In the genomic region with DNA sequence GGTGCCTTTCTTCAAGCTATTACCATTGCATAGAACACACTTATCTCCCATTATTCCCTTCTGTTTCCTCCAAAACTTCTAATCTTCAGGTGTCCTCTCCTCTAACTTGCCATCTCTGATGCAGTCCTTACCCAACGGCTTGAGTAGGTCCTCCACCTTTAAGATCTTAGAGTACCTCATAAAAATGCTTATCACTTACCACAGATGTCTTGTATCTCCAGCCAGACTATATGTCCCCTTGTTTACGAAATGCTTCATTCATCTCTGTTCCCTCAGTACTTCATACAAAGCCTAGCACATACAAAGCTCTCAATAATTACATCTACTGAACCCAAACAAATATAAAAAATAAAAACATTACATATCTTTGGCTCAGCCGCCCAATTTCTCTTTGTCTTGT, we compare ENCODE assay signal across 30 cellular contexts.
"Had no signal": no experiment of that assay in that cellular context is flagged by ENCODE, and none has a peak within 500 bp of the region (broad histone marks: within the 10 kb centered on the region; RNA-seq: fewer than 3 reads in every experiment).

No MANE protein-coding gene starts in this region.

- H3K4me1 ChIP-seq: esophagus muscularis mucosa, foreskin keratinocyte, heart left ventricle had no signal

- H3K4me1 Mint-ChIP-seq: activated CD4-positive, alpha-beta memory T cell treated with anti-CD3 and anti-CD28 coated beads, Interleukin-2, amount 10 ng/mL, durations not matched to agents 7 days and 5 days; activated CD4-positive, alpha-beta T cell treated with anti-CD3 and anti-CD28 coated beads, Interleukin-2, amount 10 ng/mL, durations not matched to agents 7 days and 5 days; activated naive CD4-positive, alpha-beta T cell treated with anti-CD3 and anti-CD28 coated beads, Interleukin-2, amount 10 ng/mL, durations not matched to agents 7 days and 5 days; central memory CD8-positive, alpha-beta T cell had no signal

- H3K4me3 ChIP-seq: coronary artery, dorsolateral prefrontal cortex, esophagus muscularis mucosa, gastrocnemius medialis, heart left ventricle had no signal

- H3K4me3 Mint-ChIP-seq: activated CD4-positive, alpha-beta memory T cell treated with anti-CD3 and anti-CD28 coated beads, Interleukin-2, amount 10 ng/mL, durations not matched to agents 7 days and 5 days; activated CD4-positive, alpha-beta T cell treated with anti-CD3 and anti-CD28 coated beads, Interleukin-2, amount 10 ng/mL, durations not matched to agents 7 days and 5 days; activated naive CD4-positive, alpha-beta T cell treated with anti-CD3 and anti-CD28 coated beads, Interleukin-2, amount 10 ng/mL, durations not matched to agents 7 days and 5 days; activated naive CD8-positive, alpha-beta T cell treated with anti-CD3 and anti-CD28 coated beads, Interleukin-2, amount 10 ng/mL, durations not matched to agents 7 days and 5 days; activated T-cell treated with anti-CD3 and anti-CD28 coated beads, Interleukin-2, amount 50 U/mL, for 24 hours; activated T-cell treated with anti-CD3 and anti-CD28 coated beads, Interleukin-2, amount 50 U/mL, for 72 hours; central memory CD8-positive, alpha-beta T cell; dendritic cell treated with granulocyte-macrophage colony-stimulating factor and Interleukin-4, amounts not matched to agents 40 ng/mL and 50 ng/mL, for 4 days; endodermal cell had no signal

- H3K9me3 ChIP-seq: esophagus muscularis mucosa, gastrocnemius medialis, heart left ventricle had no signal

- H3K27me3 ChIP-seq: brain microvascular endothelial cell, dorsolateral prefrontal cortex, esophagus muscularis mucosa, foreskin keratinocyte, gastrocnemius medialis, heart left ventricle had no signal

- H3K27ac Mint-ChIP-seq: activated CD4-positive, alpha-beta memory T cell treated with anti-CD3 and anti-CD28 coated beads, Interleukin-2, amount 10 ng/mL, durations not matched to agents 7 days and 5 days; activated CD4-positive, alpha-beta T cell treated with anti-CD3 and anti-CD28 coated beads, Interleukin-2, amount 10 ng/mL, durations not matched to agents 7 days and 5 days; activated naive CD4-positive, alpha-beta T cell treated with anti-CD3 and anti-CD28 coated beads, Interleukin-2, amount 10 ng/mL, durations not matched to agents 7 days and 5 days; activated naive CD4-positive, alpha-beta T cell treated with anti-CD3 and anti-CD28 coated beads, Interleukin-2, amount 50 U/mL, for 72 hours; activated naive CD8-positive, alpha-beta T cell treated with anti-CD3 and anti-CD28 coated beads, Interleukin-2, amount 10 ng/mL, durations not matched to agents 7 days and 5 days; activated T-cell treated with anti-CD3 and anti-CD28 coated beads, Interleukin-2, amount 50 U/mL, for 24 hours; activated T-cell treated with anti-CD3 and anti-CD28 coated beads, Interleukin-2, amount 50 U/mL, for 72 hours; dendritic cell treated with granulocyte-macrophage colony-stimulating factor and Interleukin-4, amounts not matched to agents 40 ng/mL and 50 ng/mL, for 4 days; endodermal cell had no signal

- H3K27ac ChIP-seq: brain microvascular endothelial cell, coronary artery, dorsolateral prefrontal cortex, esophagus muscularis mucosa, foreskin keratinocyte, gastrocnemius medialis, heart left ventricle had no signal

- DNase-seq: activated CD4-positive, alpha-beta memory T cell treated with anti-CD3 and anti-CD28 coated beads, Interleukin-2, amount 10 ng/mL, durations not matched to agents 7 days and 5 days; activated CD4-positive, alpha-beta T cell treated with anti-CD3 and anti-CD28 coated beads for 1 hour; activated CD4-positive, alpha-beta T cell treated with anti-CD3 and anti-CD28 coated beads for 4 hours; activated CD4-positive, alpha-beta T cell treated with anti-CD3 and anti-CD28 coated beads, Interleukin-2, amount 10 ng/mL, durations not matched to agents 7 days and 5 days; activated CD4-positive, alpha-beta T cell treated with anti-CD3 and anti-CD28 coated beads, Interleukin-2, amount 50 U/mL, for 4 hours; activated CD8-positive, alpha-beta memory T cell treated with anti-CD3 and anti-CD28 coated beads, Interleukin-2, amount 50 U/mL, for 48 hours; activated gamma-delta T cell; activated naive CD4-positive, alpha-beta T cell; activated naive CD4-positive, alpha-beta T cell treated with anti-CD3 and anti-CD28 coated beads, Interleukin-2, amount 10 ng/mL, durations not matched to agents 7 days and 5 days; activated naive CD8-positive, alpha-beta T cell treated with anti-CD3 and anti-CD28 coated beads, Interleukin-2, amount 10 ng/mL, durations not matched to agents 7 days and 5 days; activated T-cell treated with anti-CD3 and anti-CD28 coated beads for 4 hours; activated T-cell treated with anti-CD3 and anti-CD28 coated beads, Interleukin-2, amount 50 U/mL, for 24 hours; activated T-cell treated with anti-CD3 and anti-CD28 coated beads, Interleukin-2, amount 50 U/mL, for 72 hours; amniotic stem cell; anterior cingulate cortex; brain microvascular endothelial cell; dorsolateral prefrontal cortex; effector memory CD4-positive, alpha-beta T cell; endodermal cell; foreskin keratinocyte; gastrocnemius medialis; glutamatergic neuron; heart left ventricle; hypothalamus; T-helper 2 cell had no signal

- ATAC-seq: activated naive CD4-positive, alpha-beta T cell treated with anti-CD3 and anti-CD28 coated beads, Interleukin-2, amount 50 U/mL, for 72 hours; activated T-cell treated with anti-CD3 and anti-CD28 coated beads, Interleukin-2, amount 50 U/mL, for 72 hours; foreskin keratinocyte; gastrocnemius medialis; heart left ventricle had no signal

- H3K27me3 Mint-ChIP-seq: activated naive CD8-positive, alpha-beta T cell treated with anti-CD3 and anti-CD28 coated beads, Interleukin-2, amount 10 ng/mL, durations not matched to agents 7 days and 5 days; dendritic cell treated with granulocyte-macrophage colony-stimulating factor and Interleukin-4, amounts not matched to agents 40 ng/mL and 50 ng/mL, for 4 days had no signal

- H3K9me3 Mint-ChIP-seq: activated CD4-positive, alpha-beta memory T cell treated with anti-CD3 and anti-CD28 coated beads, Interleukin-2, amount 10 ng/mL, durations not matched to agents 7 days and 5 days; activated CD4-positive, alpha-beta T cell treated with anti-CD3 and anti-CD28 coated beads, Interleukin-2, amount 10 ng/mL, durations not matched to agents 7 days and 5 days; activated naive CD4-positive, alpha-beta T cell treated with anti-CD3 and anti-CD28 coated beads, Interleukin-2, amount 10 ng/mL, durations not matched to agents 7 days and 5 days; activated naive CD4-positive, alpha-beta T cell treated with anti-CD3 and anti-CD28 coated beads, Interleukin-2, amount 50 U/mL, for 72 hours; activated naive CD8-positive, alpha-beta T cell treated with anti-CD3 and anti-CD28 coated beads, Interleukin-2, amount 10 ng/mL, durations not matched to agents 7 days and 5 days; activated T-cell treated with anti-CD3 and anti-CD28 coated beads, Interleukin-2, amount 50 U/mL, for 24 hours; activated T-cell treated with anti-CD3 and anti-CD28 coated beads, Interleukin-2, amount 50 U/mL, for 72 hours; central memory CD8-positive, alpha-beta T cell; dendritic cell treated with granulocyte-macrophage colony-stimulating factor and Interleukin-4, amounts not matched to agents 40 ng/mL and 50 ng/mL, for 4 days; endodermal cell had no signal

- H3K36me3 ChIP-seq: brain microvascular endothelial cell, esophagus muscularis mucosa, gastrocnemius medialis, heart left ventricle had no signal

- H3K36me3 Mint-ChIP-seq: activated naive CD4-positive, alpha-beta T cell treated with anti-CD3 and anti-CD28 coated beads, Interleukin-2, amount 10 ng/mL, durations not matched to agents 7 days and 5 days; activated naive CD4-positive, alpha-beta T cell treated with anti-CD3 and anti-CD28 coated beads, Interleukin-2, amount 50 U/mL, for 72 hours had no signal
